In genomic region chr7:132255084-132255483, GRCh38 we compare ENCODE assay signal across 22 cellular contexts.
"Had no signal": no experiment of that assay in that cellular context is flagged by ENCODE, and none has a peak within 500 bp of the region (broad histone marks: within the 10 kb centered on the region; RNA-seq: fewer than 3 reads in every experiment).

No MANE protein-coding gene starts in this region.

- H3K4me3 ChIP-seq: body of pancreas, esophagus muscularis mucosa, gastrocnemius medialis, right lobe of liver, skin epidermis, transverse colon, vagina had no signal

- H3K4me1 Mint-ChIP-seq: activated CD4-positive, alpha-beta memory T cell treated with anti-CD3 and anti-CD28 coated beads, Interleukin-2, amount 10 ng/mL, durations not matched to agents 7 days and 5 days; activated CD4-positive, alpha-beta T cell treated with anti-CD3 and anti-CD28 coated beads, Interleukin-2, amount 10 ng/mL, durations not matched to agents 24 days and 14 days; activated naive CD8-positive, alpha-beta T cell treated with anti-CD3 and anti-CD28 coated beads, Interleukin-2, amount 50 U/mL, for 24 hours; stimulated activated effector memory CD8-positive, alpha-beta T cell treated with anti-CD3 and anti-CD28 coated beads, Interleukin-12 subunit alpha, Interleukin-12 subunit beta, amount 100 ng/mL, for 72 hours; stimulated activated naive CD8-positive, alpha-beta T cell treated with anti-CD3 and anti-CD28 coated beads, Interleukin-15, amount 100 ng/mL, for 72 hours had no signal

- H3K4me3 Mint-ChIP-seq: activated CD4-positive, alpha-beta memory T cell treated with anti-CD3 and anti-CD28 coated beads, Interleukin-2, amount 10 ng/mL, durations not matched to agents 7 days and 5 days; activated CD4-positive, alpha-beta T cell treated with anti-CD3 and anti-CD28 coated beads, Interleukin-2, amount 10 ng/mL, durations not matched to agents 24 days and 14 days; activated naive CD8-positive, alpha-beta T cell treated with anti-CD3 and anti-CD28 coated beads, Interleukin-2, amount 50 U/mL, for 24 hours; activated T-cell treated with anti-CD3 and anti-CD28 coated beads, Interleukin-2, amount 50 U/mL, for 72 hours; nephron; stimulated activated effector memory CD8-positive, alpha-beta T cell treated with anti-CD3 and anti-CD28 coated beads, Interleukin-12 subunit alpha, Interleukin-12 subunit beta, amount 100 ng/mL, for 72 hours; stimulated activated naive CD8-positive, alpha-beta T cell treated with anti-CD3 and anti-CD28 coated beads, Interleukin-15, amount 100 ng/mL, for 72 hours had no signal

- H3K27me3 ChIP-seq: body of pancreas, esophagus muscularis mucosa, gastrocnemius medialis, right lobe of liver, transverse colon, vagina had no signal

- DNase-seq: activated CD4-positive, alpha-beta memory T cell treated with anti-CD3 and anti-CD28 coated beads, Interleukin-2, amount 10 ng/mL, durations not matched to agents 7 days and 5 days; activated CD4-positive, alpha-beta T cell treated with anti-CD3 and anti-CD28 coated beads, Interleukin-2, amount 10 ng/mL, durations not matched to agents 24 days and 14 days; activated effector memory CD4-positive, alpha-beta T cell treated with Interleukin-2 at 50 U/mL for 16 hours; activated naive CD4-positive, alpha-beta T cell treated with anti-CD3 and anti-CD28 coated beads, Interleukin-2, amount 50 U/mL, for 16 hours; activated naive CD8-positive, alpha-beta T cell treated with anti-CD3 and anti-CD28 coated beads, Interleukin-2, amount 50 U/mL, for 24 hours; activated T-cell treated with anti-CD3 and anti-CD28 coated beads, Interleukin-2, amount 50 U/mL, for 72 hours; central memory CD4-positive, alpha-beta T cell; gastrocnemius medialis; head of caudate nucleus; left cardiac atrium; mesenchymal stem cell; right lobe of liver; stimulated activated CD4-positive, alpha-beta T cell treated with anti-CD3 and anti-CD28 coated beads, Interleukin-1b, Interleukin-23, amount 100 ng/mL, for 48 hours; stimulated activated naive CD8-positive, alpha-beta T cell treated with anti-CD3 and anti-CD28 coated beads, Interleukin-15, amount 100 ng/mL, for 72 hours; transverse colon had no signal

- H3K27me3 Mint-ChIP-seq: activated naive CD8-positive, alpha-beta T cell treated with anti-CD3 and anti-CD28 coated beads, Interleukin-2, amount 50 U/mL, for 24 hours had no signal

- H3K9me3 ChIP-seq: body of pancreas, esophagus muscularis mucosa, gastrocnemius medialis, right lobe of liver, transverse colon, vagina had no signal

- H3K9me3 Mint-ChIP-seq: activated CD4-positive, alpha-beta memory T cell treated with anti-CD3 and anti-CD28 coated beads, Interleukin-2, amount 10 ng/mL, durations not matched to agents 7 days and 5 days; activated CD4-positive, alpha-beta T cell treated with anti-CD3 and anti-CD28 coated beads, Interleukin-2, amount 10 ng/mL, durations not matched to agents 24 days and 14 days; activated T-cell treated with anti-CD3 and anti-CD28 coated beads, Interleukin-2, amount 50 U/mL, for 72 hours; nephron; stimulated activated effector memory CD8-positive, alpha-beta T cell treated with anti-CD3 and anti-CD28 coated beads, Interleukin-12 subunit alpha, Interleukin-12 subunit beta, amount 100 ng/mL, for 72 hours; stimulated activated naive CD8-positive, alpha-beta T cell treated with anti-CD3 and anti-CD28 coated beads, Interleukin-15, amount 100 ng/mL, for 72 hours had no signal

- H3K27ac ChIP-seq: body of pancreas, gastrocnemius medialis, right lobe of liver, skin epidermis, transverse colon, vagina had no signal

- H3K36me3 Mint-ChIP-seq: stimulated activated effector memory CD8-positive, alpha-beta T cell treated with anti-CD3 and anti-CD28 coated beads, Interleukin-12 subunit alpha, Interleukin-12 subunit beta, amount 100 ng/mL, for 72 hours had no signal

- H3K36me3 ChIP-seq: esophagus muscularis mucosa, gastrocnemius medialis, right lobe of liver, transverse colon, vagina had no signal

- H3K27ac Mint-ChIP-seq: activated CD4-positive, alpha-beta memory T cell treated with anti-CD3 and anti-CD28 coated beads, Interleukin-2, amount 10 ng/mL, durations not matched to agents 7 days and 5 days; activated CD4-positive, alpha-beta T cell treated with anti-CD3 and anti-CD28 coated beads, Interleukin-2, amount 10 ng/mL, durations not matched to agents 24 days and 14 days; activated naive CD8-positive, alpha-beta T cell treated with anti-CD3 and anti-CD28 coated beads, Interleukin-2, amount 50 U/mL, for 24 hours; activated T-cell treated with anti-CD3 and anti-CD28 coated beads, Interleukin-2, amount 50 U/mL, for 72 hours; stimulated activated effector memory CD8-positive, alpha-beta T cell treated with anti-CD3 and anti-CD28 coated beads, Interleukin-12 subunit alpha, Interleukin-12 subunit beta, amount 100 ng/mL, for 72 hours; stimulated activated naive CD8-positive, alpha-beta T cell treated with anti-CD3 and anti-CD28 coated beads, Interleukin-15, amount 100 ng/mL, for 72 hours had no signal

- ATAC-seq: activated CD4-positive, CD25-positive, alpha-beta regulatory T cell treated with anti-CD3 and anti-CD28 coated beads, Interleukin-2, amount 50 U/mL, for 24 hours; activated naive CD8-positive, alpha-beta T cell treated with anti-CD3 and anti-CD28 coated beads, Interleukin-2, amount 50 U/mL, for 24 hours; activated T-cell treated with anti-CD3 and anti-CD28 coated beads, Interleukin-2, amount 50 U/mL, for 72 hours; body of pancreas; gastrocnemius medialis; stimulated activated effector memory CD8-positive, alpha-beta T cell treated with anti-CD3 and anti-CD28 coated beads, Interleukin-12 subunit alpha, Interleukin-12 subunit beta, amount 100 ng/mL, for 72 hours; stimulated activated naive CD8-positive, alpha-beta T cell treated with anti-CD3 and anti-CD28 coated beads, Interleukin-15, amount 100 ng/mL, for 72 hours had no signal
